ENCODE assay signal across 1 cellular context in genomic region chr2:99860720-99861375, GRCh38.
TF ChIP-seq lines count a peak whose summit lies in the region.

No MANE protein-coding gene starts in this region.

TF ChIP-seq in A549, 52 proteins besides CTCF, POLR2A, EP300 and RAD21:
- TF ChIP-seq MAFK (IDR thresholded peaks at IDR 0.05; ENCODE audit: partially characterized antibody) (peak; percentile 50), REST (IDR thresholded peaks at IDR 0.05) (no peak)
